ENCODE assay signal across 1 cellular context in the genomic region with DNA sequence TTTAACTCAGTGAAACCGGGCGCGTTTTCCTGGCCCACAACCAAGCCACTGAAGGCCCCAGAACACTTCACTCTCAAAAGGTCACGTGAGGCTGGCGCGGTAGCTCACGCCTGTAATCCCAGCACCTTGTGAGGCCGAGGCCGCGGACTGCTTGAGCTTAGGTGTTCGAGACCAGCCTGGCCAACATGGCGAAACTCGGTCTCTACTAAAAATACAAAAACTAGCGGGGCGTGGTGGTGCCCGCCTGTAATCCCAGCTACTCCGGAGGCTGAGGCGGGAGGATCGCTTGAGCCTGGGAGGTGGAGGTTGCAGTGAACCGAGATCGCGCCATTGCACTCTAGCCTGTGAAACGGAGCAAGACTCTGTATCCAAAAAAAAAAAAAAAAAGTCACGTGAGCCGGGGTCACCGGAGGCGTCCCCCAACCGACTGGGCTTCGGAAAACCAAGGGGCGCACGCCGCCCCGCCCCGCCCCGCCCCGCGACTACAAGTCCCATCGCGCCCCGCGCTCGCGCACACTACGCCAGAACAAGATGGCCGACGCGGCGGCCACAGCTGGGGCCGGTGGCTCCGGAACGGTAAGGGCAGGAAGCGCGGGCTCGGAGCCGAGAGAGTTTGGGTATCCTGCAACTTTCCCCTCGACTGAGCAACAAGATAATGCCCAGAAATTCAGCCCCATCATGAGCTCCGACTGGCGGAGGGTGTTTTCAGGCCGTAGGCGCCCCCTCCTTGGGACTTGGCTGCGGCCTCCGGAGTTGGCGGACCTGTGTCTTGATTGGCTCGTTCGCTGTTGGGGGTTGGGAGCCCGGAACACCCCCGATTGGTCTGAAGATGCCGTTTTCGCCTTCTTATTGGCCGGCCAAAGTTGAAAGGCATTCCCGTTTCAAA.
TF ChIP-seq lines count a peak whose summit lies in the region.

A gene with protein sequence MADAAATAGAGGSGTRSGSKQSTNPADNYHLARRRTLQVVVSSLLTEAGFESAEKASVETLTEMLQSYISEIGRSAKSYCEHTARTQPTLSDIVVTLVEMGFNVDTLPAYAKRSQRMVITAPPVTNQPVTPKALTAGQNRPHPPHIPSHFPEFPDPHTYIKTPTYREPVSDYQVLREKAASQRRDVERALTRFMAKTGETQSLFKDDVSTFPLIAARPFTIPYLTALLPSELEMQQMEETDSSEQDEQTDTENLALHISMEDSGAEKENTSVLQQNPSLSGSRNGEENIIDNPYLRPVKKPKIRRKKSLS (plus strand): TSS at position 514 of the 886 bp plus-strand sequence. CDS start 18 bp downstream, at position 532.

TF ChIP-seq in K562, 482 proteins besides CTCF, POLR2A, EP300 and RAD21 (continued from another document):
- TF ChIP-seq, protein P1, sequence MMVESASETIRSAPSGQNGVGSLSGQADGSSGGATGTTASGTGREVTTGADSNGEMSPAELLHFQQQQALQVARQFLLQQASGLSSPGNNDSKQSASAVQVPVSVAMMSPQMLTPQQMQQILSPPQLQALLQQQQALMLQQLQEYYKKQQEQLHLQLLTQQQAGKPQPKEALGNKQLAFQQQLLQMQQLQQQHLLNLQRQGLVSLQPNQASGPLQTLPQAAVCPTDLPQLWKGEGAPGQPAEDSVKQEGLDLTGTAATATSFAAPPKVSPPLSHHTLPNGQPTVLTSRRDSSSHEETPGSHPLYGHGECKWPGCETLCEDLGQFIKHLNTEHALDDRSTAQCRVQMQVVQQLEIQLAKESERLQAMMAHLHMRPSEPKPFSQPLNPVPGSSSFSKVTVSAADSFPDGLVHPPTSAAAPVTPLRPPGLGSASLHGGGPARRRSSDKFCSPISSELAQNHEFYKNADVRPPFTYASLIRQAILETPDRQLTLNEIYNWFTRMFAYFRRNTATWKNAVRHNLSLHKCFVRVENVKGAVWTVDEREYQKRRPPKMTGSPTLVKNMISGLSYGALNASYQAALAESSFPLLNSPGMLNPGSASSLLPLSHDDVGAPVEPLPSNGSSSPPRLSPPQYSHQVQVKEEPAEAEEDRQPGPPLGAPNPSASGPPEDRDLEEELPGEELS (CRISPR knock-in tag; IDR thresholded peaks at IDR 0.05; ENCODE audit: borderline replicate concordance): no peak
- no peak for TF ChIP-seq ZNF780A (CRISPR knock-in tag; IDR thresholded peaks at IDR 0.05)
